30 cellular contexts compared by ENCODE assay signal in the genomic region with DNA sequence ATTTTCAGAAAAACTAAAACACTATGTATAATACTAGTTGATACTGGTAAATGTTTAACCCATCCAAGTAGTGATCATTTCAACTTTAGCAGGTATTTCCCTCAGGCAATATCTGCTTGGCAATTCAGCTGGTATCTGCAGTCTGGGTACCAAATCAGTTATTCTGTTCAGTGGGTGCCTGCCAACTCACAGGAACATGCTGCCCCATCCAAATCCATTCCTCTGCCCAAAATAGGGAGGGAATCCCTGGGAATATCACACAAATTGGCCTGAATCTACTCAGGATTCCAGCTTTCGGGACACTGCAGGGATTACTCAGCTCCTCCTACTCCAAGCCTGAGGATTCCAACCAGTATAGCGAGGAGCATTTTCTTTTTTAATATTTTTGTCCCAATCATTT.
"Had no signal": no experiment of that assay in that cellular context is flagged by ENCODE, and none has a peak within 500 bp of the region (broad histone marks: within the 10 kb centered on the region; RNA-seq: fewer than 3 reads in every experiment).

No MANE protein-coding gene starts in this region.

- H3K9me3 ChIP-seq: ascending aorta had no signal

- H3K36me3 Mint-ChIP-seq: activated naive CD8-positive, alpha-beta T cell treated with anti-CD3 and anti-CD28 coated beads for 36 hours had no signal

- H3K4me3 ChIP-seq: ascending aorta, cardiac muscle cell had no signal

- H3K27me3 Mint-ChIP-seq: activated CD8-positive, alpha-beta T cell treated with anti-CD3 and anti-CD28 coated beads for 36 hours; activated naive CD8-positive, alpha-beta T cell treated with anti-CD3 and anti-CD28 coated beads for 36 hours; activated T-helper 17 cell treated with anti-CD3 and anti-CD28 coated beads, Interleukin-2, amount 50 U/mL, for 72 hours had no signal

- ATAC-seq: activated CD8-positive, alpha-beta T cell treated with anti-CD3 and anti-CD28 coated beads for 36 hours; activated T-cell treated with anti-CD3 and anti-CD28 coated beads, Interleukin-2, amount 50 U/mL, for 72 hours; activated T-helper 17 cell treated with anti-CD3 and anti-CD28 coated beads, Interleukin-2, amount 50 U/mL, for 72 hours; Panc1 had no signal

- H3K9me3 Mint-ChIP-seq: activated CD8-positive, alpha-beta T cell treated with anti-CD3 and anti-CD28 coated beads for 36 hours; activated naive CD8-positive, alpha-beta T cell treated with anti-CD3 and anti-CD28 coated beads for 36 hours; activated T-helper 17 cell treated with anti-CD3 and anti-CD28 coated beads, Interleukin-2, amount 50 U/mL, for 72 hours had no signal

- H3K27ac ChIP-seq: ascending aorta, cardiac muscle cell, WERI-Rb-1 had no signal

- H3K4me3 Mint-ChIP-seq: activated CD8-positive, alpha-beta T cell treated with anti-CD3 and anti-CD28 coated beads for 36 hours; activated naive CD8-positive, alpha-beta T cell treated with anti-CD3 and anti-CD28 coated beads for 36 hours; activated T-cell treated with anti-CD3 and anti-CD28 coated beads, Interleukin-2, amount 50 U/mL, for 72 hours; activated T-helper 17 cell treated with anti-CD3 and anti-CD28 coated beads, Interleukin-2, amount 50 U/mL, for 72 hours had no signal

- H3K4me1 Mint-ChIP-seq: activated naive CD8-positive, alpha-beta T cell treated with anti-CD3 and anti-CD28 coated beads for 36 hours; activated T-helper 17 cell treated with anti-CD3 and anti-CD28 coated beads, Interleukin-2, amount 50 U/mL, for 72 hours had no signal

- DNase-seq: activated CD4-positive, alpha-beta T cell treated with anti-CD3 and anti-CD28 coated beads for 1 hour; activated CD4-positive, alpha-beta T cell treated with anti-CD3 and anti-CD28 coated beads for 48 hours; activated CD4-positive, CD25-positive, alpha-beta regulatory T cell; activated CD8-positive, alpha-beta T cell treated with anti-CD3 and anti-CD28 coated beads for 36 hours; activated effector memory CD4-positive, alpha-beta T cell treated with anti-CD3 and anti-CD28 coated beads, Interleukin-2, amount 50 U/mL, for 16 hours; activated naive CD4-positive, alpha-beta T cell; activated naive CD4-positive, alpha-beta T cell treated with anti-CD3 and anti-CD28 coated beads, Interleukin-2, amount 50 U/mL, for 16 hours; activated naive CD8-positive, alpha-beta T cell treated with anti-CD3 and anti-CD28 coated beads for 36 hours; activated T-cell treated with anti-CD3 and anti-CD28 coated beads, Interleukin-2, amount 50 U/mL, for 1 hour; activated T-cell treated with anti-CD3 and anti-CD28 coated beads, Interleukin-2, amount 50 U/mL, for 72 hours; amniotic stem cell; Karpas-422; KBM-7; NCI-H1105 treated with DMSO at 0.1 percent for 48 hours; NCI-H1436; NCI-H1694; NCI-H1930; NCI-H2081 treated with DMSO at 0.1 percent for 48 hours; NCI-H226; NCI-H446 treated with DMSO at 0.1 percent for 48 hours; NCI-H524; NCI-H69; NCI-H82; SIG-M5; T1000; WERI-Rb-1 had no signal

- H3K27ac Mint-ChIP-seq: activated CD8-positive, alpha-beta T cell treated with anti-CD3 and anti-CD28 coated beads for 36 hours; activated naive CD8-positive, alpha-beta T cell treated with anti-CD3 and anti-CD28 coated beads for 36 hours; activated T-cell treated with anti-CD3 and anti-CD28 coated beads, Interleukin-2, amount 50 U/mL, for 72 hours; activated T-helper 17 cell treated with anti-CD3 and anti-CD28 coated beads, Interleukin-2, amount 50 U/mL, for 72 hours had no signal

- H3K36me3 ChIP-seq: ascending aorta, cardiac muscle cell, WERI-Rb-1 had no signal

- H3K27me3 ChIP-seq: ascending aorta, cardiac muscle cell had no signal
